ENCODE assay signal across 19 cellular contexts in genomic region chr19:47475460-47475859, GRCh38. TPM values are rescaled to one million over a fixed set of nuclear protein-coding genes. Genes with fewer than 3 reads are reported as not detected.
A peak's percentile ranks its signal among the peaks of the same experiment; 100 is the strongest.
DNase-seq lines count a peak whose midpoint lies in the region; ATAC-seq and TF ChIP-seq lines count a peak whose summit lies in the region.
"Had no signal": no experiment of that assay in that cellular context is flagged by ENCODE, and none has a peak within 500 bp of the region (broad histone marks: within the 10 kb centered on the region; RNA-seq: fewer than 3 reads in every experiment).

No MANE protein-coding gene starts in this region.

- H3K9me3 ChIP-seq in T-helper 17 cell (ENCODE audit: control insufficient read depth, low read length, poor library complexity, severe bottlenecking): no peaks in the 10 kb centered on the region
- no peaks in the 10 kb centered on the region for H3K9me3 ChIP-seq in lower lobe of right lung
- H3K9me3 ChIP-seq: BLaER1 had no signal

- no peak for TF ChIP-seq CTCF in lower lobe of right lung (IDR thresholded peaks at IDR 0.05)

- H3K27me3 Mint-ChIP-seq in T-helper 17 cell: peaks cover 25% of the 10 kb centered on the region

- peaks cover 4% of the 10 kb centered on the region for H3K36me3 Mint-ChIP-seq in T-helper 17 cell (ENCODE audit: low read depth)
- H3K36me3 Mint-ChIP-seq: CD8-positive, alpha-beta T cell had no signal

- H3K27ac ChIP-seq in lower lobe of right lung: no peak overlapping the region
- H3K27ac ChIP-seq: BLaER1 had no signal

- peak; percentile 25 for DNase-seq in H7
- DNase-seq in T-helper 17 cell: no peak
- DNase-seq in lower lobe of right lung: peak; percentile 75
- no peak for DNase-seq in kidney tubule cell (ENCODE audit: low spot score)
- no peak for DNase-seq in NCI-H187 treated with DMSO at 0.1 percent for 48 hours (lab: John Stamatoyannopoulos, UW)
- DNase-seq in GOT3 (lab: John Stamatoyannopoulos, UW): no peak
- DNase-seq: 8988T; CD8-positive, alpha-beta T cell; COR-L47; DMS 273 treated with DMSO at 0.1 percent for 48 hours; DMS53; DND-41; EL; HCEC 1CT; HFFc6 had no signal

- intact Hi-C loops in lower lobe of right lung (cut with DNase I): no loop called here

- no peak overlapping the region for H3K4me3 Mint-ChIP-seq in T-helper 17 cell
- H3K4me3 Mint-ChIP-seq: CD14-positive monocyte; CD8-positive, alpha-beta T cell; HFFc6 had no signal

- H3K27ac Mint-ChIP-seq in T-helper 17 cell: peak overlapping the region; percentile 57
- H3K27ac Mint-ChIP-seq: CD14-positive monocyte; CD8-positive, alpha-beta T cell; HFFc6 had no signal

- H3K36me3 ChIP-seq in H7 (replicated peaks; ENCODE audit: control insufficient read depth, insufficient read depth, low read length): no peaks in the 10 kb centered on the region
- H3K36me3 ChIP-seq in lower lobe of right lung: no peaks in the 10 kb centered on the region
- H3K36me3 ChIP-seq: BLaER1 had no signal

- H3K4me3 ChIP-seq in H7 (ENCODE audit: insufficient read depth, low read depth, low read length): no peak overlapping the region
- no peak overlapping the region for H3K4me3 ChIP-seq in lower lobe of right lung
- H3K4me3 ChIP-seq: BLaER1, GM12878 had no signal

- H3K27me3 ChIP-seq in H7 (ENCODE audit: control insufficient read depth, insufficient read depth, low read length): peaks cover 7% of the 10 kb centered on the region
- peaks cover 28% of the 10 kb centered on the region for H3K27me3 ChIP-seq in lower lobe of right lung (ENCODE audit: low read depth)

- ATAC-seq in T-helper 17 cell (no peak), lower lobe of right lung (peak; percentile 36 to 54), GM19452 (IDR thresholded peaks at IDR 0.05; ENCODE audit: unreplicated experiment) (no peak)
- ATAC-seq: CD8-positive, alpha-beta T cell; GM12878 had no signal

- H3K4me1 ChIP-seq in lower lobe of right lung: no peaks in the 10 kb centered on the region

- H3K4me1 Mint-ChIP-seq in T-helper 17 cell: peaks cover 10% of the 10 kb centered on the region

RNA-seq across cellular contexts. Expression of gene SLC8A2, which starts 3.8 kb away (rescaled TPM):
- total RNA-seq in H7 (2014; rRNA removed; shearing (Covaris generic)): 6.7 and 10.3 TPM in 2 replicates
- total RNA-seq in T-helper 17 cell (not detected), lower lobe of right lung (0.27 TPM)
- total RNA-seq: CD8-positive, alpha-beta T cell; GM12878; HFFc6 had no signal

RNA-seq across cellular contexts. Expression of gene KPTN, which starts 8.6 kb away (rescaled TPM):
- 9.9 and 10.5 TPM in 2 replicates for total RNA-seq in H7 (2014; rRNA removed; shearing (Covaris generic))
- total RNA-seq in T-helper 17 cell: 1 to 10 TPM; 3.5 to 6.3 TPM
- 14.5 TPM for total RNA-seq in lower lobe of right lung

RNA-seq across cellular contexts. Expression of gene NAPA, which starts 39.4 kb away (rescaled TPM):
- 82.1 and 98.3 TPM in 2 replicates for total RNA-seq in H7 (2014; rRNA removed; shearing (Covaris generic))
- total RNA-seq in T-helper 17 cell: 100 to 1,000 TPM; 124 to 133 TPM
- total RNA-seq in lower lobe of right lung: 115 TPM

RNA-seq across cellular contexts. Expression of gene MEIS3, which starts 56.1 kb away (rescaled TPM):
- total RNA-seq in H7 (2014; rRNA removed; shearing (Covaris generic)): 87.0 and 134 TPM in 2 replicates
- total RNA-seq in T-helper 17 cell: under 1 TPM in 1 of 2 donors, not detected in 1; 0.34 TPM
- 5.3 TPM for total RNA-seq in lower lobe of right lung
- total RNA-seq: CD8-positive, alpha-beta T cell; GM12878 had no signal

Comparison
In these comparisons a context has a peak if more than half of its experiments do, and no peak if none do; other contexts are left out.
1. DNase-seq: peak in H7 (single experiment) and lower lobe of right lung (single experiment); none in T-helper 17 cell (0 of 3), kidney tubule cell (single experiment), NCI-H187 treated with DMSO at 0.1 percent for 48 hours (single experiment) and GOT3 (single experiment).
2. ATAC-seq: peak in lower lobe of right lung (2 of 2); none in T-helper 17 cell (single experiment) and GM19452 (single experiment).